24 cellular contexts compared by ENCODE assay signal in genomic region chr4:175784986-175785525, GRCh38. TPM values are rescaled to one million over a fixed set of nuclear protein-coding genes. Genes with fewer than 3 reads are reported as not detected.
"Had no signal": no experiment of that assay in that cellular context is flagged by ENCODE, and none has a peak within 500 bp of the region (broad histone marks: within the 10 kb centered on the region; RNA-seq: fewer than 3 reads in every experiment).

No MANE protein-coding gene starts in this region.

- H3K36me3 Mint-ChIP-seq: immature natural killer cell; natural killer cell treated with Interleukin-12 subunit alpha and Interleukin-12 subunit beta and Interleukin-15 and Interleukin-18, amount 100 ng/mL, for 72 hours; type B pancreatic cell had no signal

- H3K4me3 Mint-ChIP-seq: effector memory CD8-positive, alpha-beta T cell; immature natural killer cell; natural killer cell treated with Interleukin-12 subunit alpha and Interleukin-12 subunit beta and Interleukin-15 and Interleukin-18, amount 100 ng/mL, for 72 hours; type B pancreatic cell had no signal

- H3K4me1 Mint-ChIP-seq: immature natural killer cell had no signal

- DNase-seq: effector memory CD8-positive, alpha-beta T cell; esophagus squamous epithelium; foreskin fibroblast; glutamatergic neuron; immature natural killer cell; left colon; left ventricle myocardium superior; mesenchymal stem cell; midbrain; occipital lobe; pancreas; right lobe of liver; stimulated activated CD4-positive, alpha-beta T cell treated with anti-CD3 and anti-CD28 coated beads, Interleukin-12 subunit alpha, Interleukin-12 subunit beta, amount 100 ng/mL, for 4 hours; stimulated activated CD4-positive, alpha-beta T cell treated with anti-CD3 and anti-CD28 coated beads, Interleukin-2, amount 100 ng/mL, for 48 hours; stimulated activated naive CD4-positive, alpha-beta T cell treated with Interleukin-2 at 50 U/mL for 16 hours; thyroid gland had no signal

- H3K36me3 ChIP-seq: esophagus squamous epithelium, gastroesophageal sphincter, pancreas, right lobe of liver, suprapubic skin, thyroid gland had no signal

- ATAC-seq: effector memory CD8-positive, alpha-beta T cell; gastroesophageal sphincter; left colon; left ventricle myocardium superior; natural killer cell treated with Interleukin-12 subunit alpha and Interleukin-12 subunit beta and Interleukin-15 and Interleukin-18, amount 100 ng/mL, for 72 hours; pancreas; right lobe of liver had no signal

- H3K27ac ChIP-seq: epithelial cell of prostate, esophagus squamous epithelium, gastroesophageal sphincter, pancreas, right lobe of liver, skin epidermis, suprapubic skin, thyroid gland had no signal

- H3K4me1 ChIP-seq: esophagus squamous epithelium, gastroesophageal sphincter, pancreas, right lobe of liver, suprapubic skin, thyroid gland had no signal

- H3K9me3 Mint-ChIP-seq: type B pancreatic cell had no signal

- H3K9me3 ChIP-seq: esophagus squamous epithelium, gastroesophageal sphincter, pancreas, right lobe of liver, suprapubic skin, thyroid gland had no signal

- H3K27ac Mint-ChIP-seq: effector memory CD8-positive, alpha-beta T cell; immature natural killer cell; natural killer cell treated with Interleukin-12 subunit alpha and Interleukin-12 subunit beta and Interleukin-15 and Interleukin-18, amount 100 ng/mL, for 72 hours; progenitor cell of endocrine pancreas; type B pancreatic cell had no signal

- H3K4me3 ChIP-seq: esophagus squamous epithelium, gastroesophageal sphincter, lung, pancreas, right lobe of liver, skin epidermis, suprapubic skin, thyroid gland had no signal

- H3K27me3 ChIP-seq: esophagus squamous epithelium, gastroesophageal sphincter, pancreas, right lobe of liver, suprapubic skin, thyroid gland had no signal

- H3K27me3 Mint-ChIP-seq: effector memory CD8-positive, alpha-beta T cell; natural killer cell treated with Interleukin-12 subunit alpha and Interleukin-12 subunit beta and Interleukin-15 and Interleukin-18, amount 100 ng/mL, for 72 hours; progenitor cell of endocrine pancreas; type B pancreatic cell had no signal

RNA-seq across cellular contexts. Expression of gene GPM6A, which starts 27.0 kb away (rescaled TPM):
- total RNA-seq: natural killer cell treated with Interleukin-12 subunit alpha and Interleukin-12 subunit beta and Interleukin-15 and Interleukin-18, amount 100 ng/mL, for 72 hours had no signal
